In genomic region chr6:137472738-137473137, GRCh38 we compare ENCODE assay signal across 36 cellular contexts. TPM values are rescaled to one million over a fixed set of nuclear protein-coding genes. Genes with fewer than 3 reads are reported as not detected.
"Had no signal": no experiment of that assay in that cellular context is flagged by ENCODE, and none has a peak within 500 bp of the region (broad histone marks: within the 10 kb centered on the region; RNA-seq: fewer than 3 reads in every experiment).

No MANE protein-coding gene starts in this region.

- DNase-seq: activated CD4-positive, alpha-beta memory T cell treated with anti-CD3 and anti-CD28 coated beads for 36 hours; activated CD4-positive, alpha-beta T cell treated with anti-CD3 and anti-CD28 coated beads for 36 hours; activated CD4-positive, alpha-beta T cell treated with anti-CD3 and anti-CD28 coated beads, Interleukin-2, amount 50 U/mL, for 1 hour; activated CD8-positive, alpha-beta memory T cell treated with anti-CD3 and anti-CD28 coated beads, Interleukin-2, amount 50 U/mL, for 4 hours; activated effector memory CD4-positive, alpha-beta T cell treated with anti-CD3 and anti-CD28 coated beads, Interleukin-2, amount 50 U/mL, for 16 hours; activated naive CD4-positive, alpha-beta T cell; activated naive CD4-positive, alpha-beta T cell treated with anti-CD3 and anti-CD28 coated beads, Interleukin-2, amount 50 U/mL, for 16 hours; activated naive CD8-positive, alpha-beta T cell treated with anti-CD3 and anti-CD28 coated beads for 36 hours; activated T-cell treated with anti-CD3 and anti-CD28 coated beads, Interleukin-2, amount 50 U/mL, for 72 hours; amniotic stem cell; aorta; KBM-7; MM.1S; MV-4-11; NCI-H1092; NCI-H146; NCI-H187; NCI-H2029 treated with DMSO at 0.1 percent for 48 hours; NCI-H2107; NCI-H510A treated with DMSO at 0.1 percent for 48 hours; NCI-H526 treated with DMSO at 0.1 percent for 48 hours; NK-92 treated with Interleukin-12 subunit alpha and Interleukin-12 subunit beta, amount 100 ng/mL, for 24 hours; PC-3; Peyer's patch; RPMI8226; SHP77 treated with DMSO at 0.1 percent for 48 hours; SK-N-SH had no signal

- H3K27ac ChIP-seq: cardiac muscle cell, Peyer's patch, SJSA1 had no signal

- H3K9me3 ChIP-seq: Peyer's patch, SJSA1, SK-N-SH had no signal

- H3K4me2 ChIP-seq: SK-N-SH had no signal

- ATAC-seq: activated CD4-positive, alpha-beta T cell treated with anti-CD3 and anti-CD28 coated beads for 36 hours; activated T-cell treated with anti-CD3 and anti-CD28 coated beads, Interleukin-2, amount 50 U/mL, for 72 hours; activated T-helper 17 cell treated with anti-CD3 and anti-CD28 coated beads, Interleukin-2, amount 50 U/mL, for 72 hours; PC-3 had no signal

- H3K36me3 Mint-ChIP-seq: activated CD4-positive, alpha-beta memory T cell treated with anti-CD3 and anti-CD28 coated beads for 36 hours; activated naive CD8-positive, alpha-beta T cell treated with anti-CD3 and anti-CD28 coated beads for 36 hours had no signal

- H3K4me1 Mint-ChIP-seq: activated CD4-positive, alpha-beta T cell treated with anti-CD3 and anti-CD28 coated beads for 36 hours; activated naive CD8-positive, alpha-beta T cell treated with anti-CD3 and anti-CD28 coated beads for 36 hours; activated T-helper 17 cell treated with anti-CD3 and anti-CD28 coated beads, Interleukin-2, amount 50 U/mL, for 72 hours; central memory CD8-positive, alpha-beta T cell had no signal

- H3K9me3 Mint-ChIP-seq: activated CD4-positive, alpha-beta memory T cell treated with anti-CD3 and anti-CD28 coated beads for 36 hours; activated naive CD8-positive, alpha-beta T cell treated with anti-CD3 and anti-CD28 coated beads for 36 hours; activated T-cell treated with anti-CD3 and anti-CD28 coated beads, Interleukin-2, amount 50 U/mL, for 72 hours; activated T-helper 17 cell treated with anti-CD3 and anti-CD28 coated beads, Interleukin-2, amount 50 U/mL, for 72 hours; central memory CD8-positive, alpha-beta T cell; T-helper 1 cell treated with Interleukin-12 subunit alpha and Interleukin-12 subunit beta and Interleukin-4 antibody, amounts not matched to agents 30 μg/mL and 1 μg/mL, for 36 hours; T-helper 2 cell treated with Interferon-gamma antibody and Interleukin-4, amounts not matched to agents 5 μg/mL and 100 μg/mL, for 36 hours had no signal

- FAIRE-seq: TTC549 had no signal

- H3K4me3 Mint-ChIP-seq: activated CD4-positive, alpha-beta memory T cell treated with anti-CD3 and anti-CD28 coated beads for 36 hours; activated CD4-positive, alpha-beta T cell treated with anti-CD3 and anti-CD28 coated beads for 36 hours; activated naive CD8-positive, alpha-beta T cell treated with anti-CD3 and anti-CD28 coated beads for 36 hours; activated T-cell treated with anti-CD3 and anti-CD28 coated beads, Interleukin-2, amount 50 U/mL, for 72 hours; activated T-helper 17 cell treated with anti-CD3 and anti-CD28 coated beads, Interleukin-2, amount 50 U/mL, for 72 hours; central memory CD8-positive, alpha-beta T cell; T-helper 1 cell treated with Interleukin-12 subunit alpha and Interleukin-12 subunit beta and Interleukin-4 antibody, amounts not matched to agents 30 μg/mL and 1 μg/mL, for 36 hours; T-helper 2 cell treated with Interferon-gamma antibody and Interleukin-4, amounts not matched to agents 5 μg/mL and 100 μg/mL, for 36 hours had no signal

- H3K4me3 ChIP-seq: cardiac muscle cell, Peyer's patch, SJSA1 had no signal

- H3K27ac Mint-ChIP-seq: activated CD4-positive, alpha-beta memory T cell treated with anti-CD3 and anti-CD28 coated beads for 36 hours; activated CD4-positive, alpha-beta T cell treated with anti-CD3 and anti-CD28 coated beads for 36 hours; activated naive CD8-positive, alpha-beta T cell treated with anti-CD3 and anti-CD28 coated beads for 36 hours; activated T-cell treated with anti-CD3 and anti-CD28 coated beads, Interleukin-2, amount 50 U/mL, for 72 hours; activated T-helper 17 cell treated with anti-CD3 and anti-CD28 coated beads, Interleukin-2, amount 50 U/mL, for 72 hours; T-helper 1 cell treated with Interleukin-12 subunit alpha and Interleukin-12 subunit beta and Interleukin-4 antibody, amounts not matched to agents 30 μg/mL and 1 μg/mL, for 36 hours; T-helper 2 cell treated with Interferon-gamma antibody and Interleukin-4, amounts not matched to agents 5 μg/mL and 100 μg/mL, for 36 hours had no signal

- H3K4me1 ChIP-seq: Peyer's patch, SJSA1 had no signal

RNA-seq across cellular contexts. Expression of gene OLIG3, which starts 21.5 kb away (rescaled TPM):
- total RNA-seq: activated CD4-positive, alpha-beta T cell treated with anti-CD3 and anti-CD28 coated beads for 36 hours; aorta; cardiac muscle cell; chondrocyte; LHCN-M2; PC-3; Peyer's patch; SJSA1 had no signal
- polyA plus RNA-seq: aorta, cardiac muscle cell, SK-N-SH had no signal
